23 cellular contexts compared by ENCODE assay signal in the genomic region with DNA sequence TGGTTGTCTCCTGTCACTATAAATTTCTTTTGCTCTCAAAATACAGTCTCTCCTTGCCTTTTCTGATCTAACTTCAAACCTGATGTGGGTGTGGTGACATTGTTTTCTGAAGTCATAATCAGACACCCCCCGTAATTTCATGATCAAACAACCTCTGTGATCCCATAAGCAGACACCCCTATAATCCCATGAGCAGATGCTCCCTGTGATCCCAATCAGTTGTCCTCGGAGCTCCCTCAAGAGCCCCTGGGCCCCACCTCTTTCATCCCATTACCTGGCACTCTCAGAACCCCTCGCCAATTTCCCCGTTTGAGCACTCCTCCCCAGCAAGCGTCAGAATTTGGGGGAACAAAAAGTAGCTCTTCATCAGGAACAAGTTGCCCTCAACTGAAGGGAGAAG.
"Had no signal": no experiment of that assay in that cellular context is flagged by ENCODE, and none has a peak within 500 bp of the region (broad histone marks: within the 10 kb centered on the region; RNA-seq: fewer than 3 reads in every experiment).

No MANE protein-coding gene starts in this region.

- H3K9me3 Mint-ChIP-seq: stimulated activated memory B cell treated with anti-CD40 and anti-IgM and Interleukin-4, amounts not matched to agents 10 μg/mL and 1 μg/mL and 100 μg/mL, for 72 hours had no signal

- H3K27ac ChIP-seq: coronary artery, gastrocnemius medialis, ovary, psoas muscle, testis, tibial artery, upper lobe of left lung had no signal

- H3K27me3 ChIP-seq: ovary, sigmoid colon, testis, tibial artery, upper lobe of left lung had no signal

- H3K36me3 ChIP-seq: gastrocnemius medialis, ovary, sigmoid colon, tibial artery, upper lobe of left lung had no signal

- H3K4me3 ChIP-seq: coronary artery, gastrocnemius medialis, lung, ovary, psoas muscle, sigmoid colon, testis, tibial artery, upper lobe of left lung had no signal

- DNase-seq: dermis blood vessel endothelial cell; effector memory CD4-positive, alpha-beta T cell; erythroblast; gastrocnemius medialis; head of caudate nucleus; kidney; natural killer cell; occipital lobe; ovary; posterior cingulate gyrus; psoas muscle; right cardiac atrium; sigmoid colon; stimulated activated CD4-positive, alpha-beta T cell treated with anti-CD3 and anti-CD28 coated beads, Interleukin-2, amount 100 ng/mL, for 24 hours; stimulated activated CD4-positive, alpha-beta T cell treated with anti-CD3 and anti-CD28 coated beads, Interleukin-4, amount 100 ng/mL, for 24 hours; stimulated activated naive CD8-positive, alpha-beta T cell treated with anti-CD3 and anti-CD28 coated beads, Interleukin-15, Interleukin-2, amounts not matched to agents 100 U/mL and 50 U/mL, for 24 hours; substantia nigra; testis; tibial artery; upper lobe of left lung had no signal

- H3K27ac Mint-ChIP-seq: natural killer cell; stimulated activated memory B cell treated with anti-CD40 and anti-IgM and Interleukin-4, amounts not matched to agents 10 μg/mL and 1 μg/mL and 100 μg/mL, for 72 hours had no signal

- H3K4me3 Mint-ChIP-seq: natural killer cell; stimulated activated memory B cell treated with anti-CD40 and anti-IgM and Interleukin-4, amounts not matched to agents 10 μg/mL and 1 μg/mL and 100 μg/mL, for 72 hours had no signal

- ATAC-seq: gastrocnemius medialis; natural killer cell; psoas muscle; right cardiac atrium; stimulated activated memory B cell treated with anti-CD40 and anti-IgM and Interleukin-4, amounts not matched to agents 10 μg/mL and 1 μg/mL and 100 μg/mL, for 72 hours; stimulated activated naive CD8-positive, alpha-beta T cell treated with anti-CD3 and anti-CD28 coated beads, Interleukin-15, Interleukin-2, amounts not matched to agents 100 U/mL and 50 U/mL, for 24 hours had no signal

- H3K9me3 ChIP-seq: gastrocnemius medialis, ovary, psoas muscle, sigmoid colon, testis, tibial artery, upper lobe of left lung had no signal

- H3K4me1 Mint-ChIP-seq: natural killer cell; stimulated activated memory B cell treated with anti-CD40 and anti-IgM and Interleukin-4, amounts not matched to agents 10 μg/mL and 1 μg/mL and 100 μg/mL, for 72 hours had no signal

- H3K36me3 Mint-ChIP-seq: natural killer cell; stimulated activated memory B cell treated with anti-CD40 and anti-IgM and Interleukin-4, amounts not matched to agents 10 μg/mL and 1 μg/mL and 100 μg/mL, for 72 hours had no signal

- H3K4me1 ChIP-seq: gastrocnemius medialis, psoas muscle, tibial artery had no signal
